16 cellular contexts compared by ENCODE assay signal in genomic region chr15:33160054-33160453, GRCh38. TPM values are rescaled to one million over a fixed set of nuclear protein-coding genes. Genes with fewer than 3 reads are reported as not detected.
DNase-seq lines count a peak whose midpoint lies in the region; ATAC-seq, FAIRE-seq and TF ChIP-seq lines count a peak whose summit lies in the region.
"Had no signal": no experiment of that assay in that cellular context is flagged by ENCODE, and none has a peak within 500 bp of the region (broad histone marks: within the 10 kb centered on the region; RNA-seq: fewer than 3 reads in every experiment).

No MANE protein-coding gene starts in this region.

- H3F3A ChIP-seq in GM23338 (replicated peaks; ENCODE audit: low read depth) = no peaks in the 10 kb centered on the region

- H3K9me2 ChIP-seq in GM23338 (ENCODE audit: insufficient read depth) = no peaks in the 10 kb centered on the region

- H3K79me2 ChIP-seq in GM23338 (replicated peaks; ENCODE audit: insufficient read depth) (no peaks in the 10 kb centered on the region), keratinocyte (ENCODE audit: control insufficient read depth, insufficient read depth, low read length) (no peaks in the 10 kb centered on the region)

- TF ChIP-seq CTCF in AG10803 (conservative IDR thresholded peaks at IDR 0.05; ENCODE audit: low read length) (0 out of 2 replicates have a peak, but pooled peaks have one; percentile 15), GM23338 (conservative IDR thresholded peaks at IDR 0.05; ENCODE audit: low read depth in 2 of 2) (peak; percentile 22 to 29; a peak in 2 of 4 replicates), keratinocyte (optimal IDR thresholded peaks at IDR 0.05 in 1 of 3, IDR thresholded peaks at IDR 0.05 in 1 of 3, conservative IDR thresholded peaks at IDR 0.05 in 1 of 3; ENCODE audit: extremely low read depth in 1 of 3, insufficient read depth in 2 of 3, low read length in 3 of 3) (peak in 2 of 3 experiments; percentile 7 to 25)

- H3K9me3 Mint-ChIP-seq in GM23338 = no peaks in the 10 kb centered on the region
- H3K9me3 Mint-ChIP-seq: activated B cell treated with CpG ODN at 0.5 μM for 24 hours had no signal

- H3K9me3 ChIP-seq in keratinocyte (ENCODE audit: control insufficient read depth, low read depth, low read length) = no peaks in the 10 kb centered on the region
- H3K9me3 ChIP-seq: BLaER1 had no signal

- H3K4me3 ChIP-seq in AG10803 (ENCODE audit: low read length) (no peak overlapping the region), GM23338 (no peak overlapping the region), keratinocyte (ENCODE audit: control insufficient read depth in 2 of 3, extremely low read depth in 1 of 3, insufficient read depth in 2 of 3, low read depth in 1 of 3, low read length in 3 of 3) (no peak overlapping the region)
- H3K4me3 ChIP-seq: BLaER1, dorsolateral prefrontal cortex had no signal

- H3K9ac ChIP-seq in keratinocyte (ENCODE audit: control insufficient read depth, extremely low read depth, insufficient read depth, low read length) = no peak overlapping the region
- H3K9ac ChIP-seq: BLaER1 had no signal

- H2AFZ ChIP-seq in GM23338 = no peak overlapping the region
- no peak overlapping the region for H2AFZ ChIP-seq in keratinocyte (ENCODE audit: control insufficient read depth, low read length)

- no peaks in the 10 kb centered on the region for H3K27me3 Mint-ChIP-seq in GM23338 (ENCODE audit: insufficient read depth, low read depth, poor library complexity)

- ATAC-seq in GM23338 (no peak), HG03280 (IDR thresholded peaks at IDR 0.05; ENCODE audit: unreplicated experiment) (no peak)

- no peaks in the 10 kb centered on the region for H3K4me1 Mint-ChIP-seq in GM23338

- no peaks in the 10 kb centered on the region for H3K36me3 ChIP-seq in GM23338 (ENCODE audit: insufficient read depth)
- no peaks in the 10 kb centered on the region for H3K36me3 ChIP-seq in keratinocyte (ENCODE audit: control insufficient read depth in 2 of 2, extremely low read depth in 1 of 2, insufficient read depth in 2 of 2, low read length in 2 of 2)
- H3K36me3 ChIP-seq: BLaER1 had no signal

- DNase-seq in AG10803 (ENCODE audit: low read depth) (no peak), GM23338 (ENCODE audit: low spot score) (peak; percentile 5), SK-N-DZ (ENCODE audit: low spot score) (peak; percentile 73), keratinocyte (ENCODE audit: low read depth, low spot score) (no peak), NCI-H2107 treated with DMSO at 0.1 percent for 48 hours (lab: John Stamatoyannopoulos, UW; ENCODE audit: unreplicated experiment) (no peak), NCI-H187 (lab: John Stamatoyannopoulos, UW) (no peak)
- no peak for DNase-seq in central memory CD4-positive, alpha-beta T cell
- DNase-seq: activated B cell treated with CpG ODN at 0.5 μM for 24 hours; dorsolateral prefrontal cortex; stimulated activated CD4-positive, alpha-beta T cell treated with anti-CD3 and anti-CD28 coated beads, Interleukin-2, amount 100 ng/mL, for 48 hours; stimulated activated naive CD4-positive, alpha-beta T cell treated with Interleukin-2 at 50 U/mL for 16 hours had no signal

- no peaks in the 10 kb centered on the region for H3K36me3 Mint-ChIP-seq in GM23338 (ENCODE audit: low read depth)

- H4K20me1 ChIP-seq in GM23338 (replicated peaks; ENCODE audit: insufficient read depth) = no peaks in the 10 kb centered on the region
- H4K20me1 ChIP-seq in keratinocyte (ENCODE audit: control insufficient read depth, extremely low read depth, insufficient read depth, low read length) = no peaks in the 10 kb centered on the region
- H4K20me1 ChIP-seq: BLaER1 had no signal

- H3K27ac ChIP-seq in GM23338 (ENCODE audit: low read depth) = no peak overlapping the region
- no peak overlapping the region for H3K27ac ChIP-seq in keratinocyte (ENCODE audit: control insufficient read depth, insufficient read depth, low read length)
- H3K27ac ChIP-seq: BLaER1 had no signal

- dilution Hi-C loops in keratinocyte (cut with MboI; ENCODE audit: extremely low pct_ligation_motif_present, low sequenced_read_pairs) = no loop called here

- FAIRE-seq in keratinocyte (lab: Jason Lieb, UNC) = no peak
- FAIRE-seq: G401.6, RCC 7860 had no signal

- H3K27me3 ChIP-seq in GM23338 (ENCODE audit: insufficient read depth) (no peaks in the 10 kb centered on the region), keratinocyte (ENCODE audit: control insufficient read depth, extremely low read depth, insufficient read depth, low read length) (no peaks in the 10 kb centered on the region)
- H3K27me3 ChIP-seq: BLaER1, dorsolateral prefrontal cortex had no signal

- H3K4me2 ChIP-seq in GM23338 (no peak overlapping the region), keratinocyte (ENCODE audit: control insufficient read depth, extremely low read depth, insufficient read depth, low read depth, low read length) (no peak overlapping the region)
- H3K4me2 ChIP-seq: BLaER1 had no signal

- no peaks in the 10 kb centered on the region for H3K4me1 ChIP-seq in GM23338 (ENCODE audit: insufficient read depth)
- peaks cover 2% of the 10 kb centered on the region for H3K4me1 ChIP-seq in keratinocyte (ENCODE audit: control insufficient read depth, extremely low read depth, insufficient read depth, low read length)

- H3K4me3 Mint-ChIP-seq in GM23338 = no peak overlapping the region
- H3K4me3 Mint-ChIP-seq: activated B cell treated with CpG ODN at 0.5 μM for 24 hours had no signal

- no peaks in the 10 kb centered on the region for H3K9me1 ChIP-seq in keratinocyte (ENCODE audit: control insufficient read depth, extremely low read depth, insufficient read depth, low read length)

- no peak overlapping the region for H3K27ac Mint-ChIP-seq in GM23338
- H3K27ac Mint-ChIP-seq: activated B cell treated with CpG ODN at 0.5 μM for 24 hours, progenitor cell of endocrine pancreas had no signal

TF ChIP-seq in GM23338, 12 proteins besides CTCF, POLR2A, EP300 and RAD21 (continues in another document):
- TF ChIP-seq JUNB (IDR thresholded peaks at IDR 0.05; ENCODE audit: unreplicated experiment) (no peak), ZNF114 (CRISPR knock-in tag; IDR thresholded peaks at IDR 0.05) (no peak)

RNA-seq across cellular contexts. Expression of gene FMN1, which starts 34.5 kb away (rescaled TPM):
- total RNA-seq in GM23338 (2014; rRNA removed; shearing (Covaris generic)) = 1.6 and 2.1 TPM in 2 replicates
- polyA plus RNA-seq in GM23338 (2016; fragmentation: Nextera tagmentation; extraction: Ambion mirVana) (0.71 and 1.2 TPM in 2 replicates), keratinocyte (0.15 to 0.71 TPM (median 0.40 TPM) in 3 replicates)
- 2.0 and 2.2 TPM in 2 replicates for polyA plus RNA-seq in SK-N-DZ (2014; cell fraction: cytosol; rRNA removed)
- polyA plus RNA-seq in SK-N-DZ (2014; cell fraction: nucleus; rRNA removed) = 1.3 and 1.7 TPM in 2 replicates
- 1.9 TPM for polyA plus RNA-seq in keratinocyte (2011; ENCODE audit: low read depth)
- 0.27 and 0.36 TPM in 2 replicates for polyA plus RNA-seq in keratinocyte (2011; cell fraction: cytosol; rRNA removed)
- 0.63 and 1.6 TPM in 2 replicates for polyA plus RNA-seq in keratinocyte (2011; cell fraction: nucleus; rRNA removed)
- 0.62 and 0.93 TPM in 2 replicates for polyA plus RNA-seq in keratinocyte (2012; ENCODE audit: low replicate concordance)
- polyA minus RNA-seq in keratinocyte = 0.92 to 3.3 TPM (median 1.2 TPM) in 3 replicates
- polyA minus RNA-seq in keratinocyte (2011; cell fraction: cytosol; rRNA and poly(A)+ RNA removed) = 1.3 TPM
- polyA minus RNA-seq in keratinocyte (2011; cell fraction: nucleus; rRNA and poly(A)+ RNA removed) = 2.7 and 2.8 TPM in 2 replicates

Comparison
In these comparisons a context has a peak if more than half of its experiments do, and no peak if none do; other contexts are left out.
1. DNase-seq: peak in GM23338 (single experiment) and SK-N-DZ (single experiment); none in AG10803 (single experiment), keratinocyte (single experiment), NCI-H2107 treated with DMSO at 0.1 percent for 48 hours (single experiment), central memory CD4-positive, alpha-beta T cell (single experiment) and NCI-H187 (0 of 2).
2. Peak in every context shown above with its lines, with median percentiles within 50 percentile points of each other: CTCF ChIP-seq.